ENCODE assay signal across 9 cellular contexts in genomic region chr2:42102606-42103450, GRCh38. TPM values are rescaled to one million over a fixed set of nuclear protein-coding genes. Genes with fewer than 3 reads are reported as not detected.
DNase-seq lines count a peak whose midpoint lies in the region; ATAC-seq, FAIRE-seq and TF ChIP-seq lines count a peak whose summit lies in the region.
"Had no signal": no experiment of that assay in that cellular context is flagged by ENCODE, and none has a peak within 500 bp of the region (broad histone marks: within the 10 kb centered on the region; RNA-seq: fewer than 3 reads in every experiment).

No MANE protein-coding gene starts in this region.

- H3K79me2 ChIP-seq in MM.1S (ENCODE audit: low read length): peaks cover 15% of the 10 kb centered on the region

- DNase-seq in activated CD4-positive, alpha-beta T cell treated with anti-CD3 and anti-CD28 coated beads for 36 hours: peak; percentile 65
- no peak for DNase-seq in activated CD4-positive, alpha-beta T cell treated with anti-CD3 and anti-CD28 coated beads, Interleukin-2, amount 50 U/mL, for 4 hours
- no peak for DNase-seq in MM.1S
- DNase-seq in bronchial epithelial cell (ENCODE audit: low read depth): no peak
- peak; percentile 70 to 80 (median 80) for DNase-seq in right lobe of liver
- DNase-seq in thoracic aorta (ENCODE audit: low spot score): no peak
- no peak for DNase-seq in H4 (ENCODE audit: low spot score)
- no peak for DNase-seq in HUDEP-2 (lab: John Stamatoyannopoulos, UW; ENCODE audit: unreplicated experiment in 76 of 76)

- H3K27me3 ChIP-seq in MM.1S (replicated peaks; ENCODE audit: insufficient read depth, low read length) (no peaks in the 10 kb centered on the region), bronchial epithelial cell (ENCODE audit: control insufficient read depth, insufficient read depth, low read length) (no peaks in the 10 kb centered on the region), right lobe of liver (no peaks in the 10 kb centered on the region), thoracic aorta (replicated peaks; ENCODE audit: insufficient read depth) (no peaks in the 10 kb centered on the region)

- FAIRE-seq in bronchial epithelial cell (lab: Jason Lieb, UNC): no peak

- peak overlapping the region; percentile 84 for H3K9ac ChIP-seq in MM.1S (ENCODE audit: low read length)

- no peaks in the 10 kb centered on the region for H3K27me3 Mint-ChIP-seq in activated CD4-positive, alpha-beta T cell treated with anti-CD3 and anti-CD28 coated beads for 36 hours

- no peak for TF ChIP-seq POLR2A in right lobe of liver (IDR thresholded peaks at IDR 0.05)

- peak overlapping the region; percentile 87 for H3K4me2 ChIP-seq in MM.1S (ENCODE audit: low read depth, low read length)

- peaks cover 32% of the 10 kb centered on the region for H3K4me1 Mint-ChIP-seq in activated CD4-positive, alpha-beta T cell treated with anti-CD3 and anti-CD28 coated beads for 36 hours

- no peaks in the 10 kb centered on the region for H3K9me2 ChIP-seq in MM.1S (replicated peaks; ENCODE audit: insufficient read depth, low read length)

- CTCF ChIA-PET in activated CD4-positive, alpha-beta T cell treated with anti-CD3 and anti-CD28 coated beads for 36 hours (lab: Charles Lee): interaction anchor here (0.7 to 0.9 kb wide), 2 partner anchors 30 to 69 kb away, joined by 3 to 5 read pairs; no protein-coding TSS in a partner anchor

- intact Hi-C loops in activated CD4-positive, alpha-beta T cell treated with anti-CD3 and anti-CD28 coated beads for 36 hours (cut with DNase I, micrococcal nuclease): loop anchor here (1.0 to 10.0 kb wide), 3 partner anchors 30 to 562 kb away; partner anchors contain the start of gene COX7A2L (in 2 of the 2)
- intact Hi-C loops in right lobe of liver (cut with DNase I): no loop called here

- H3K27ac ChIP-seq in MM.1S (ENCODE audit: low read length): peak overlapping the region; percentile 97
- peak overlapping the region; percentile 90 to 100 (median 92) for H3K27ac ChIP-seq in right lobe of liver
- H3K27ac ChIP-seq in thoracic aorta: peak overlapping the region; percentile 80 to 90
- H3K27ac ChIP-seq: VCaP had no signal

- H3K4me3 ChIP-seq in MM.1S (ENCODE audit: low read length) (peak overlapping the region; percentile 57), bronchial epithelial cell (ENCODE audit: low read depth, low read length) (peak overlapping the region; percentile 24), right lobe of liver (peak overlapping the region; percentile 7 to 49 (median 48)), thoracic aorta (peak overlapping the region; percentile 72)

- no peaks in the 10 kb centered on the region for H3K36me3 Mint-ChIP-seq in activated CD4-positive, alpha-beta T cell treated with anti-CD3 and anti-CD28 coated beads for 36 hours (ENCODE audit: low read depth)

- peak overlapping the region; percentile 94 for H3K27ac Mint-ChIP-seq in activated CD4-positive, alpha-beta T cell treated with anti-CD3 and anti-CD28 coated beads for 36 hours

- H3K36me3 ChIP-seq in MM.1S (replicated peaks; ENCODE audit: insufficient read depth, low read length): no peaks in the 10 kb centered on the region
- no peaks in the 10 kb centered on the region for H3K36me3 ChIP-seq in bronchial epithelial cell (ENCODE audit: control insufficient read depth, insufficient read depth, low read length)
- H3K36me3 ChIP-seq in right lobe of liver: no peaks in the 10 kb centered on the region
- H3K36me3 ChIP-seq in thoracic aorta: no peaks in the 10 kb centered on the region

- peaks cover 9% of the 10 kb centered on the region for H3K9me3 Mint-ChIP-seq in activated CD4-positive, alpha-beta T cell treated with anti-CD3 and anti-CD28 coated beads for 36 hours (ENCODE audit: low read depth)

- no peaks in the 10 kb centered on the region for H3K9me3 ChIP-seq in MM.1S (replicated peaks; ENCODE audit: insufficient read depth, low read length)
- H3K9me3 ChIP-seq in right lobe of liver: no peaks in the 10 kb centered on the region
- no peaks in the 10 kb centered on the region for H3K9me3 ChIP-seq in thoracic aorta

- no peak for TF ChIP-seq CTCF in MM.1S (IDR thresholded peaks at IDR 0.05; ENCODE audit: low read length)
- TF ChIP-seq CTCF in bronchial epithelial cell (IDR thresholded peaks at IDR 0.05; ENCODE audit: insufficient read depth, low read length, severe bottlenecking): no peak
- TF ChIP-seq CTCF in right lobe of liver (IDR thresholded peaks at IDR 0.05): no peak
- TF ChIP-seq CTCF in thoracic aorta (IDR thresholded peaks at IDR 0.05): no peak

- peaks cover 68% of the 10 kb centered on the region for H3F3A ChIP-seq in MM.1S (ENCODE audit: insufficient read depth, low read length)

- WGBS in right lobe of liver (ENCODE audit: insufficient coverage, low coverage, low lambda C conversion rate, missing lambda C conversion rate): 68% methylated on average over 5 of the region's 25 CpGs

- H3K4me3 Mint-ChIP-seq in activated CD4-positive, alpha-beta T cell treated with anti-CD3 and anti-CD28 coated beads for 36 hours: peak overlapping the region; percentile 69

- POLR2A ChIA-PET in activated CD4-positive, alpha-beta T cell treated with anti-CD3 and anti-CD28 coated beads for 36 hours (lab: Charles Lee): no interaction called here

- H2AFZ ChIP-seq in MM.1S (ENCODE audit: low read length): no peak overlapping the region

- peak; percentile 5 for ATAC-seq in activated CD4-positive, alpha-beta T cell treated with anti-CD3 and anti-CD28 coated beads for 36 hours
- ATAC-seq in right lobe of liver (peak; percentile 56 to 73 (median 66)), thoracic aorta (ENCODE audit: insufficient number of reproducible peaks, low FRiP score, low read depth) (no peak)

- H3K4me1 ChIP-seq in MM.1S (ENCODE audit: low read length): peaks cover 81% of the 10 kb centered on the region
- peaks cover 0 to 30% (median 8%) of the 10 kb centered on the region in 4 donors for H3K4me1 ChIP-seq in right lobe of liver
- peaks cover 6 to 37% of the 10 kb centered on the region in 2 donors for H3K4me1 ChIP-seq in thoracic aorta (ENCODE audit: control insufficient read depth in 1 of 2, low read depth in 2 of 2)

- no peaks in the 10 kb centered on the region for H4K20me1 ChIP-seq in MM.1S (ENCODE audit: insufficient read depth, low read length)

RNA-seq across cellular contexts. Expression of gene PKDCC, which starts 55.0 kb away (rescaled TPM):
- not detected for total RNA-seq in activated CD4-positive, alpha-beta T cell treated with anti-CD3 and anti-CD28 coated beads for 36 hours
- 0.38 and 0.79 TPM in 2 replicates for total RNA-seq in bronchial epithelial cell
- 10 to 100 TPM in 4 of 6 experiments, 1 to 10 TPM in 2; 8.2 to 20.9 (median 12.3) TPM for total RNA-seq in right lobe of liver
- total RNA-seq in thoracic aorta: 100 to 1,000 TPM in 1 of 2 donors, 10 to 100 TPM in 1; 75.8 to 225 TPM
- 10.2 and 17.2 TPM in 2 replicates for total RNA-seq in H4 (2014; rRNA removed; shearing (Covaris generic))

Comparison
In these comparisons a context has a peak if more than half of its experiments do, and no peak if none do; other contexts are left out.
1. DNase-seq: peak in activated CD4-positive, alpha-beta T cell treated with anti-CD3 and anti-CD28 coated beads for 36 hours (single experiment) and right lobe of liver (3 of 3); none in activated CD4-positive, alpha-beta T cell treated with anti-CD3 and anti-CD28 coated beads, Interleukin-2, amount 50 U/mL, for 4 hours (0 of 2), MM.1S (single experiment), bronchial epithelial cell (single experiment), thoracic aorta (single experiment), H4 (single experiment) and HUDEP-2 (0 of 76).
2. intact Hi-C loops: an anchor here in activated CD4-positive, alpha-beta T cell treated with anti-CD3 and anti-CD28 coated beads for 36 hours (1.0 to 10.0 kb wide); none called in right lobe of liver.
3. Peak in every context shown above with its lines, with median percentiles within 50 percentile points of each other: H3K27ac ChIP-seq and H3K4me3 ChIP-seq.